In the genomic region with DNA sequence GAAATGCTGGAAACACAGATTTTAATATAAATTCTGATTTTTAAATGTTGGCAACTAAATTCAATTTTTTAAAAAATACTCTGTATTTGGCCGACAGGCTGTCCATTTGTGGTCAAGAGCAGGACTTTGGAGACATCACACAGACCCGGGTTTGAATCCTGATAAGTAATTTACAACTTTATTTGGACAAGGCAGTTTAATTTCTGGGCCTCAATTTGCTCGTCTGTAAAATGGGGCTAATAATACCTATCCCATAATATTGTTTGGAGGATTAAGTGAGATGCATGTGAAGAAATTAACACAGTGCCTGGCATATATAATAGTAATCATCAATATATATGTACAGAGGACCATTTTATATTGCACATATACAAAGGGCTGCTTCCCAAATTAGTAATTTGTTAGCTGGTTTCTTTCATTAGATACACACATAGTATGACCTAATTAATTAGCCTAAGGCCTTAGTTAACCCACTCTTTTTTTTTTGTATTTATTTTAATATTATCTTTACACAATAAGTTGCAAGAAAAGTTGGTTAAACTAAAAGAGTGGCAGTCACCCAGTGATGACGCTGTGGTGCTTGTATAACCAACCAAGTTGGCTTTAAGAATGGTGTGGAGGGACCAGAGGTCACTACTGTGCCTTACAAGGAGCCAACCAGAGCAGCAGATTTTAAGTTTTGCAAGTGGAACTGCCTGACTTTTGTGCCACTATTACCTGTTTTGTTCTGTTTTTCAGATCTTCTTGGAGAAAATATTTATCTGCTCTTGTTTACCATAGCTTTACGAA, we compare ENCODE assay signal across 1 cellular context.
TF ChIP-seq lines count a peak whose summit lies in the region.

No MANE protein-coding gene starts in this region.

TF ChIP-seq in SK-N-SH treated with all-trans-retinoic acid at 6 μM for 48 hours, 23 proteins besides CTCF, POLR2A, EP300 and RAD21 (continued from another document):
- TF ChIP-seq, protein P1, sequence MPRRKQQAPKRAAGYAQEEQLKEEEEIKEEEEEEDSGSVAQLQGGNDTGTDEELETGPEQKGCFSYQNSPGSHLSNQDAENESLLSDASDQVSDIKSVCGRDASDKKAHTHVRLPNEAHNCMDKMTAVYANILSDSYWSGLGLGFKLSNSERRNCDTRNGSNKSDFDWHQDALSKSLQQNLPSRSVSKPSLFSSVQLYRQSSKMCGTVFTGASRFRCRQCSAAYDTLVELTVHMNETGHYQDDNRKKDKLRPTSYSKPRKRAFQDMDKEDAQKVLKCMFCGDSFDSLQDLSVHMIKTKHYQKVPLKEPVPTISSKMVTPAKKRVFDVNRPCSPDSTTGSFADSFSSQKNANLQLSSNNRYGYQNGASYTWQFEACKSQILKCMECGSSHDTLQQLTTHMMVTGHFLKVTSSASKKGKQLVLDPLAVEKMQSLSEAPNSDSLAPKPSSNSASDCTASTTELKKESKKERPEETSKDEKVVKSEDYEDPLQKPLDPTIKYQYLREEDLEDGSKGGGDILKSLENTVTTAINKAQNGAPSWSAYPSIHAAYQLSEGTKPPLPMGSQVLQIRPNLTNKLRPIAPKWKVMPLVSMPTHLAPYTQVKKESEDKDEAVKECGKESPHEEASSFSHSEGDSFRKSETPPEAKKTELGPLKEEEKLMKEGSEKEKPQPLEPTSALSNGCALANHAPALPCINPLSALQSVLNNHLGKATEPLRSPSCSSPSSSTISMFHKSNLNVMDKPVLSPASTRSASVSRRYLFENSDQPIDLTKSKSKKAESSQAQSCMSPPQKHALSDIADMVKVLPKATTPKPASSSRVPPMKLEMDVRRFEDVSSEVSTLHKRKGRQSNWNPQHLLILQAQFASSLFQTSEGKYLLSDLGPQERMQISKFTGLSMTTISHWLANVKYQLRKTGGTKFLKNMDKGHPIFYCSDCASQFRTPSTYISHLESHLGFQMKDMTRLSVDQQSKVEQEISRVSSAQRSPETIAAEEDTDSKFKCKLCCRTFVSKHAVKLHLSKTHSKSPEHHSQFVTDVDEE (CRISPR knock-in tag; IDR thresholded peaks at IDR 0.05), result no peak
- TF ChIP-seq ZNF565 (CRISPR knock-in tag; conservative IDR thresholded peaks at IDR 0.05; ENCODE audit: low read depth) (no peak), SNAI2 (CRISPR knock-in tag; IDR thresholded peaks at IDR 0.05) (no peak), PPARA (CRISPR knock-in tag; IDR thresholded peaks at IDR 0.05; ENCODE audit: borderline replicate concordance) (no peak), GLIS3 (CRISPR knock-in tag; IDR thresholded peaks at IDR 0.05) (no peak), ZFP30 (CRISPR knock-in tag; IDR thresholded peaks at IDR 0.05) (no peak), ZNF70 (CRISPR knock-in tag; IDR thresholded peaks at IDR 0.05) (no peak), CSDC2 (CRISPR knock-in tag; IDR thresholded peaks at IDR 0.05) (no peak)
- TF ChIP-seq, protein P2, sequence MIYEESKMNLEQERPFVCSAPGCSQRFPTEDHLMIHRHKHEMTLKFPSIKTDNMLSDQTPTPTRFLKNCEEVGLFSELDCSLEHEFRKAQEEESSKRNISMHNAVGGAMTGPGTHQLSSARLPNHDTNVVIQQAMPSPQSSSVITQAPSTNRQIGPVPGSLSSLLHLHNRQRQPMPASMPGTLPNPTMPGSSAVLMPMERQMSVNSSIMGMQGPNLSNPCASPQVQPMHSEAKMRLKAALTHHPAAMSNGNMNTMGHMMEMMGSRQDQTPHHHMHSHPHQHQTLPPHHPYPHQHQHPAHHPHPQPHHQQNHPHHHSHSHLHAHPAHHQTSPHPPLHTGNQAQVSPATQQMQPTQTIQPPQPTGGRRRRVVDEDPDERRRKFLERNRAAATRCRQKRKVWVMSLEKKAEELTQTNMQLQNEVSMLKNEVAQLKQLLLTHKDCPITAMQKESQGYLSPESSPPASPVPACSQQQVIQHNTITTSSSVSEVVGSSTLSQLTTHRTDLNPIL (CRISPR knock-in tag; IDR thresholded peaks at IDR 0.05; ENCODE audit: low read depth), result no peak
TF ChIP-seq in SK-N-SH treated with all-trans-retinoic acid at 6 μM for 48 hours: peak in this region for 0.
